Comparison of ENCODE assay signal across 8 cellular contexts in the genomic region with DNA sequence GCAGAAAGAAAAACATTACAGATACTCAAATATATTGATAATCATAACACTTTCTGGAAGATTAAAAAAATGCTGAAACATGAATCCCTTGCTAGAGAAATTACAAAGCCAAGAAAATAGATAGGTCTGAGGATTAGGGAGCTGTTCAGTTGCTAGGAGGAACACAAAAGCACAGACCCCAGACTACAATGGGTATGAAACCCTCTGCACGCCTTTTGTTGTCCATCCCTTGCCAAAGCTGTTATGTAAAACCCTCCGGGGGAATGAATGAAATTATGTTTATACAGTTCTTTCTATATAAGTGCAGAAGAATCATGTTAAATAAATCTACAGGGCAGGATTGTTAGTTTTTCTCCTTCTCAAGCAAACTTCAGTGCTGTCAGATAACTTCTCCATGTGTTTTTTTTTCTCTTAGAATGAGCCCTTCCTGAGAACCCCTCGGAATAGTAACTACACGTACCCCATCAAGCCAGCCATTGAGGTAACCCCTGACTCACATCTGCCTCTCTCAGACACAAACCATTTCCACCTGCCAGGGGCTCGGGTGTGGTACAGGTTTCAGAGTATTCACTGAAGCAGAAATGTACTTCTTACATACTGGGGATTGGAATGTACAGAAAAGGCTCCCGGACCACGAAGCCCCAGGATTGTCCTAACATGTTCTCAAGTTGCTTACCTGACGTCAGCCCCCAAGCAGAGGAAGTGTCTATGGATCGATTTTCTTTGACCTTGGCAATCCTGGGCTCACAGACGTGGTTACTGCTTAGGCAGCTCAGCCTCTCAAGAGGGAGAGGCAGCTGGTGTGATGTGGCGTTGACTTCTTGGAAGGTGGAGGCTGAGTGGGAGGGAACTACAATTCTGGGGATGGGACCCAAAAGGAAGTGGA.
A peak's percentile ranks its signal among the peaks of the same experiment; 100 is the strongest.
DNase-seq lines count a peak whose midpoint lies in the region; ATAC-seq, FAIRE-seq and TF ChIP-seq lines count a peak whose summit lies in the region.
"Had no signal": no experiment of that assay in that cellular context is flagged by ENCODE, and none has a peak within 500 bp of the region (broad histone marks: within the 10 kb centered on the region; RNA-seq: fewer than 3 reads in every experiment).

No MANE protein-coding gene starts in this region.

- no peak for FAIRE-seq in small intestine (lab: Jason Lieb, UNC)
- FAIRE-seq: K562 had no signal

- no peaks in the 10 kb centered on the region for H3K79me2 ChIP-seq in hepatocyte

- H3K27ac Mint-ChIP-seq in stimulated activated naive CD8-positive, alpha-beta T cell treated with anti-CD3 and anti-CD28 coated beads, Interleukin-15, amount 100 ng/mL, for 72 hours, result no peak overlapping the region

- no peak overlapping the region for H3K4me3 Mint-ChIP-seq in stimulated activated naive CD8-positive, alpha-beta T cell treated with anti-CD3 and anti-CD28 coated beads, Interleukin-15, amount 100 ng/mL, for 72 hours

- H3K27me3 Mint-ChIP-seq in stimulated activated naive CD8-positive, alpha-beta T cell treated with anti-CD3 and anti-CD28 coated beads, Interleukin-15, amount 100 ng/mL, for 72 hours, result no peaks in the 10 kb centered on the region

- H2AFZ ChIP-seq in hepatocyte, result no peak overlapping the region

- H3K27me3 ChIP-seq in hepatocyte (no peaks in the 10 kb centered on the region), small intestine (ENCODE audit: control insufficient read depth in 2 of 2, insufficient read depth in 2 of 2, low read length in 2 of 2) (no peaks in the 10 kb centered on the region)

- TF ChIP-seq CTCF in hepatocyte (IDR thresholded peaks at IDR 0.05; ENCODE audit: poor library complexity), result no peak

- H3K9me2 ChIP-seq in hepatocyte (replicated peaks; ENCODE audit: insufficient read depth), result no peaks in the 10 kb centered on the region

- peak overlapping the region; percentile 43 for H3K4me2 ChIP-seq in hepatocyte

- H3K4me3 ChIP-seq in hepatocyte, result no peak overlapping the region
- H3K4me3 ChIP-seq in small intestine (ENCODE audit: low read depth in 1 of 2, low read length in 2 of 2), result no peak overlapping the region
- H3K4me3 ChIP-seq: K562 had no signal

- peak; percentile 72 for ATAC-seq in stimulated activated naive CD8-positive, alpha-beta T cell treated with anti-CD3 and anti-CD28 coated beads, Interleukin-15, amount 100 ng/mL, for 72 hours
- ATAC-seq in HG02852 (IDR thresholded peaks at IDR 0.05; ENCODE audit: unreplicated experiment), result no peak
- ATAC-seq: K562 had no signal

- no peaks in the 10 kb centered on the region for H3K36me3 ChIP-seq in hepatocyte (replicated peaks; ENCODE audit: insufficient read depth, low read depth)
- H3K36me3 ChIP-seq in small intestine (ENCODE audit: control insufficient read depth in 2 of 2, insufficient read depth in 2 of 2, low read length in 2 of 2), result peaks cover 0 to 2% of the 10 kb centered on the region in 2 donors

- H4K20me1 ChIP-seq in hepatocyte (ENCODE audit: insufficient read depth, poor library complexity, severe bottlenecking), result no peaks in the 10 kb centered on the region

- 46% methylated on average over 11 of the region's 11 CpGs for WGBS in hepatocyte (ENCODE audit: low lambda C conversion rate, missing lambda C conversion rate)
- 68 to 72% (median 70%) methylated on average over 11 of the region's 11 CpGs for WGBS in small intestine, 3 donors

- DNase-seq in NCI-H2029 treated with DMSO at 0.1 percent for 48 hours (lab: John Stamatoyannopoulos, UW) (peak; percentile 11), hepatocyte (ENCODE audit: low spot score) (peak; percentile 67), small intestine (no peak), GM19238 (ENCODE audit: insufficient read length, low spot score) (no peak)
- DNase-seq in activated T-cell treated with anti-CD3 and anti-CD28 coated beads, Interleukin-2, amount 50 U/mL, for 1 hour, result peak; percentile 63
- peak; percentile 44 to 61 for DNase-seq in stimulated activated naive CD8-positive, alpha-beta T cell treated with anti-CD3 and anti-CD28 coated beads, Interleukin-15, amount 100 ng/mL, for 72 hours

- peaks cover 32% of the 10 kb centered on the region for H3K4me1 Mint-ChIP-seq in stimulated activated naive CD8-positive, alpha-beta T cell treated with anti-CD3 and anti-CD28 coated beads, Interleukin-15, amount 100 ng/mL, for 72 hours

- peak overlapping the region; percentile 92 for H3K27ac ChIP-seq in hepatocyte
- peak overlapping the region in 1 of 2 donors; percentile 69 for H3K27ac ChIP-seq in small intestine (ENCODE audit: low read depth in 1 of 2, low read length in 1 of 2)

- H3K9me3 Mint-ChIP-seq in stimulated activated naive CD8-positive, alpha-beta T cell treated with anti-CD3 and anti-CD28 coated beads, Interleukin-15, amount 100 ng/mL, for 72 hours, result no peaks in the 10 kb centered on the region

- peaks cover 29% of the 10 kb centered on the region for H3K4me1 ChIP-seq in hepatocyte (ENCODE audit: insufficient read depth)
- H3K4me1 ChIP-seq in small intestine (ENCODE audit: control insufficient read depth in 2 of 2, insufficient read depth in 1 of 2, low read depth in 1 of 2, low read length in 1 of 2), result no peaks in the 10 kb centered on the region

- H3K9me3 ChIP-seq in hepatocyte (ENCODE audit: low read depth) (no peaks in the 10 kb centered on the region), small intestine (ENCODE audit: control insufficient read depth, low read depth) (no peaks in the 10 kb centered on the region)

Comparison
In these comparisons a context has a peak if more than half of its experiments do, and no peak if none do; other contexts are left out.
1. DNase-seq: peak in NCI-H2029 treated with DMSO at 0.1 percent for 48 hours (single experiment), activated T-cell treated with anti-CD3 and anti-CD28 coated beads, Interleukin-2, amount 50 U/mL, for 1 hour (single experiment), hepatocyte (single experiment) and stimulated activated naive CD8-positive, alpha-beta T cell treated with anti-CD3 and anti-CD28 coated beads, Interleukin-15, amount 100 ng/mL, for 72 hours (2 of 2); none in small intestine (single experiment) and GM19238 (single experiment).